Comparison of ENCODE assay signal across 8 cellular contexts in the genomic region with DNA sequence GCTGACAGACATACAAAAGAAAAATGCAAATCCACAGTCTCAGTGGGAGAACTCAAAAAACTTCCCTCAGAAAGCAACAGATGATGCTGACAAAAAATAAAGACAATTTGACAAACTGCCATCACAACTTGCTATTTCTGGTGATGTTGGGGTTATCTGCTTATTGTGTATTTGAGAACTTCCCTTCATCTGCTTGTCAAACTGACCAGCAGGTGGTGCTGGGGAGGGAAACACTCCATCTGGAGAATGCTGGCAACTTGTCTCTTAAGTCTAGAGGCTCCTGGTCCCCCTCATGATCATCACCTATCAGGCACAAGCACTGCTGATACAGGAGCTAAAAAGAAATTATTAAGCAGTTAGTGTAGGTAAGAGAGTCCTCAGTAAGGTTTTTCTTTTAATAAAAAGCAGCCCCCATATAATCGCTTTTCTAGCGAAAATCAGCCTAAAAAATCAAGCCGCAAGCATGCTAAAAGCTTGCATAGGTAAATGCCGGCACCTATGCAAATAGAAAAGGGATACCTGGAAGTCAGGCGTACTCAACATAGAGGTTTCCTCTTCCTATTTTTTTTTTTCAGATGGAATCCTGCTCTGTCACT. TPM values are rescaled to one million over a fixed set of nuclear protein-coding genes. Genes with fewer than 3 reads are reported as not detected.
DNase-seq lines count a peak whose midpoint lies in the region; ATAC-seq and TF ChIP-seq lines count a peak whose summit lies in the region.

No MANE protein-coding gene starts in this region.

- H3K4me2 ChIP-seq in KMS-11 = no peak overlapping the region
- H3K4me2 ChIP-seq in mammary epithelial cell (ENCODE audit: insufficient read depth, low read depth, low read length) = no peak overlapping the region

- H2AFZ ChIP-seq in KMS-11 (ENCODE audit: low read depth) (no peak overlapping the region), mammary epithelial cell (ENCODE audit: low read depth, low read length) (no peak overlapping the region)

- no peak overlapping the region for H3K27ac ChIP-seq in KMS-11
- no peak overlapping the region for H3K27ac ChIP-seq in mammary epithelial cell (ENCODE audit: insufficient read depth, low read depth, low read length)
- H3K27ac ChIP-seq in left lung = no peak overlapping the region

- CTCF ChIA-PET in mammary epithelial cell (lab: Charles Lee; ENCODE audit: low non-redundant PET) (no interaction called here), HEK293T (lab: Yijun Ruan, JAX) (interaction anchor here (0.7 to 1.0 kb wide), 3 partner anchors 10 to 61 kb away, joined by 3 read pairs; partner anchors contain the start of gene FAM111B)

- H3K9ac ChIP-seq in KMS-11 = no peak overlapping the region
- no peak overlapping the region for H3K9ac ChIP-seq in mammary epithelial cell (ENCODE audit: insufficient read depth, low read length)

- WGBS in mammary epithelial cell (ENCODE audit: low coverage, missing lambda C conversion rate) = 89% methylated on average over 5 of the region's 5 CpGs

- H3K79me2 ChIP-seq in KMS-11 (ENCODE audit: insufficient read depth, low read depth) (no peaks in the 10 kb centered on the region), mammary epithelial cell (ENCODE audit: insufficient read depth, low read length) (no peaks in the 10 kb centered on the region)

- ATAC-seq in left lung = peak; percentile 86

- H3K4me3 ChIP-seq in KMS-11 (IDR thresholded peaks at IDR 0.05; ENCODE audit: insufficient read depth, low read depth, low read length) (no peak overlapping the region), mammary epithelial cell (replicated peaks in 1 of 3; ENCODE audit: insufficient read depth in 1 of 3, low read depth in 2 of 3, low read length in 3 of 3) (no peak overlapping the region), left lung (no peak overlapping the region)

- H3K36me3 ChIP-seq in KMS-11 (ENCODE audit: insufficient read depth) = no peaks in the 10 kb centered on the region
- no peaks in the 10 kb centered on the region for H3K36me3 ChIP-seq in mammary epithelial cell (ENCODE audit: insufficient read depth, low read length)
- no peaks in the 10 kb centered on the region for H3K36me3 ChIP-seq in left lung

- no TSS peak for BruUV-seq in mammary epithelial cell (replicated peaks; lab: Mats Ljungman, UMichigan)

- peak; percentile 40 for DNase-seq in A172 (ENCODE audit: low spot score)
- no peak for DNase-seq in GM13977 (ENCODE audit: low spot score)
- DNase-seq in UCSD-AML1 (lab: John Stamatoyannopoulos, UW; ENCODE audit: unreplicated experiment) = peak; percentile 22
- DNase-seq in mammary epithelial cell = peak; percentile 31
- no peak for DNase-seq in left lung
- peak; percentile 35 for DNase-seq in stimulated activated CD8-positive, alpha-beta memory T cell treated with anti-CD3 and anti-CD28 coated beads, Interleukin-15, amount 100 ng/mL, for 1 hour (ENCODE audit: low read depth)
- no peak for DNase-seq in HEK293T (ENCODE audit: extremely low spot score)

- no peaks in the 10 kb centered on the region for H3K9me3 ChIP-seq in mammary epithelial cell (replicated peaks; ENCODE audit: insufficient read depth, low read length)
- H3K9me3 ChIP-seq in left lung = no peaks in the 10 kb centered on the region

- TF ChIP-seq CTCF in GM13977 (IDR thresholded peaks at IDR 0.05; ENCODE audit: extremely low read depth, insufficient read depth, missing control alignments) (peak; percentile 70), KMS-11 (conservative IDR thresholded peaks at IDR 0.05; ENCODE audit: low read depth, low read length) (peak; percentile 69), mammary epithelial cell (conservative IDR thresholded peaks at IDR 0.05 in 1 of 2, IDR thresholded peaks at IDR 0.05 in 1 of 2; ENCODE audit: extremely low read depth in 1 of 2, insufficient read depth in 1 of 2, low read depth in 1 of 2, low read length in 2 of 2) (peak; percentile 54 to 76), left lung (IDR thresholded peaks at IDR 0.05) (peak; percentile 72)

- no peaks in the 10 kb centered on the region for H3K27me3 ChIP-seq in KMS-11 (ENCODE audit: insufficient read depth, low read depth)
- H3K27me3 ChIP-seq in mammary epithelial cell (ENCODE audit: insufficient read depth, low read length) = no peaks in the 10 kb centered on the region
- H3K27me3 ChIP-seq in left lung = peaks cover 0 to 7% of the 10 kb centered on the region in 2 donors

- H3K4me1 ChIP-seq in KMS-11 (ENCODE audit: low read depth, poor library complexity, severe bottlenecking) (peaks cover 8% of the 10 kb centered on the region), mammary epithelial cell (ENCODE audit: insufficient read depth, low read length) (no peaks in the 10 kb centered on the region), left lung (peaks cover 0 to 9% of the 10 kb centered on the region in 2 donors)

- dilution Hi-C loops in mammary epithelial cell (cut with HindIII; ENCODE audit: low sequenced_read_pairs) = no loop called here

- no peaks in the 10 kb centered on the region for H4K20me1 ChIP-seq in KMS-11 (ENCODE audit: insufficient read depth)
- no peaks in the 10 kb centered on the region for H4K20me1 ChIP-seq in mammary epithelial cell (ENCODE audit: insufficient read depth, low read length)

- in situ Hi-C loops in GM13977 (cut with MboI; ENCODE audit: low pct_unique_long_range_greater_than_20kb, low sequenced_read_pairs, unreplicated experiment) = no loop called here
- in situ Hi-C loops in mammary epithelial cell (cut with MboI; ENCODE audit: low sequenced_read_pairs in 2 of 2) = loop anchor here in 1 of 2 donors (25.0 kb wide), 1 partner anchor 110 kb away; no protein-coding TSS in a partner anchor

- intact Hi-C loops in mammary epithelial cell (cut with micrococcal nuclease) (loop anchor here (1.0 kb wide), 2 partner anchors 39 to 61 kb away; no protein-coding TSS in a partner anchor), left lung (cut with DNase I) (no loop called here)

- POLR2A ChIA-PET in HEK293T (lab: Yijun Ruan, JAX) = no interaction called here

TF ChIP-seq in HEK293T, 16 proteins besides CTCF, POLR2A, EP300 and RAD21:
- no peak for TF ChIP-seq L3MBTL2 (conservative IDR thresholded peaks at IDR 0.05)
- no peak for TF ChIP-seq SP1 (IDR thresholded peaks at IDR 0.05)
- TF ChIP-seq BHLHE40 (IDR thresholded peaks at IDR 0.05; ENCODE audit: borderline replicate concordance) = no peak
- no peak for TF ChIP-seq FOXM1 (IDR thresholded peaks at IDR 0.05; ENCODE audit: borderline replicate concordance)
- no peak for TF ChIP-seq NFRKB (IDR thresholded peaks at IDR 0.05)
- no peak for TF ChIP-seq ZNF384 (IDR thresholded peaks at IDR 0.05)
- TF ChIP-seq HDGF (IDR thresholded peaks at IDR 0.05; ENCODE audit: borderline replicate concordance) = no peak
- TF ChIP-seq, protein P1, sequence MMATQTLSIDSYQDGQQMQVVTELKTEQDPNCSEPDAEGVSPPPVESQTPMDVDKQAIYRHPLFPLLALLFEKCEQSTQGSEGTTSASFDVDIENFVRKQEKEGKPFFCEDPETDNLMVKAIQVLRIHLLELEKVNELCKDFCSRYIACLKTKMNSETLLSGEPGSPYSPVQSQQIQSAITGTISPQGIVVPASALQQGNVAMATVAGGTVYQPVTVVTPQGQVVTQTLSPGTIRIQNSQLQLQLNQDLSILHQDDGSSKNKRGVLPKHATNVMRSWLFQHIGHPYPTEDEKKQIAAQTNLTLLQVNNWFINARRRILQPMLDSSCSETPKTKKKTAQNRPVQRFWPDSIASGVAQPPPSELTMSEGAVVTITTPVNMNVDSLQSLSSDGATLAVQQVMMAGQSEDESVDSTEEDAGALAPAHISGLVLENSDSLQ (IDR thresholded peaks at IDR 0.05) = no peak
- no peak for TF ChIP-seq TARDBP (IDR thresholded peaks at IDR 0.05)
- no peak for TF ChIP-seq SUZ12 (IDR thresholded peaks at IDR 0.05)
- TF ChIP-seq ARNT (IDR thresholded peaks at IDR 0.05) = no peak
- no peak for TF ChIP-seq CTBP1 (IDR thresholded peaks at IDR 0.05; ENCODE audit: borderline replicate concordance)
- no peak for TF ChIP-seq ELF4 (IDR thresholded peaks at IDR 0.05)
- no peak for TF ChIP-seq FOXK2 (IDR thresholded peaks at IDR 0.05)

RNA-seq across cellular contexts. Expression of gene FAM111B, which starts 9.8 kb away (rescaled TPM):
- total RNA-seq in A172 (2014; rRNA removed; shearing (Covaris generic)) = 26.7 and 31.4 TPM in 2 replicates
- total RNA-seq in mammary epithelial cell = 10 to 100 TPM in 1 of 2 donors, 1 to 10 TPM in 1; 3.2 to 19.3 TPM
- polyA plus RNA-seq in mammary epithelial cell = 14.4 TPM
- polyA minus RNA-seq in mammary epithelial cell = 11.1 TPM
- total RNA-seq in left lung = 10 to 100 TPM; 11.4 to 15.0 TPM

RNA-seq across cellular contexts. Expression of gene GLYATL1B, which starts 11.1 kb away (rescaled TPM):
- total RNA-seq in A172 (2014; rRNA removed; shearing (Covaris generic)) = not detected in 2 replicates
- total RNA-seq in mammary epithelial cell (not detected), left lung (not detected)
- not detected for polyA plus RNA-seq in mammary epithelial cell
- not detected for polyA minus RNA-seq in mammary epithelial cell

RNA-seq across cellular contexts. Expression of gene FAM111A, which starts 45.4 kb away (rescaled TPM):
- total RNA-seq in A172 (2014; rRNA removed; shearing (Covaris generic)) = 83.5 and 102 TPM in 2 replicates
- total RNA-seq in mammary epithelial cell (10 to 100 TPM; 17.8 to 35.8 TPM), left lung (10 to 100 TPM; 50.3 to 55.9 TPM)
- polyA plus RNA-seq in mammary epithelial cell = 23.5 TPM
- polyA minus RNA-seq in mammary epithelial cell = 13.2 TPM

Comparison
In these comparisons a context has a peak if more than half of its experiments do, and no peak if none do; other contexts are left out.
1. DNase-seq: peak in A172 (single experiment), UCSD-AML1 (single experiment), mammary epithelial cell (single experiment) and stimulated activated CD8-positive, alpha-beta memory T cell treated with anti-CD3 and anti-CD28 coated beads, Interleukin-15, amount 100 ng/mL, for 1 hour (single experiment); none in GM13977 (single experiment), left lung (0 of 2) and HEK293T (single experiment).
2. Peak in every context shown above with its lines, with median percentiles within 50 percentile points of each other: CTCF ChIP-seq.